ENCODE assay signal across 14 cellular contexts in the genomic region with DNA sequence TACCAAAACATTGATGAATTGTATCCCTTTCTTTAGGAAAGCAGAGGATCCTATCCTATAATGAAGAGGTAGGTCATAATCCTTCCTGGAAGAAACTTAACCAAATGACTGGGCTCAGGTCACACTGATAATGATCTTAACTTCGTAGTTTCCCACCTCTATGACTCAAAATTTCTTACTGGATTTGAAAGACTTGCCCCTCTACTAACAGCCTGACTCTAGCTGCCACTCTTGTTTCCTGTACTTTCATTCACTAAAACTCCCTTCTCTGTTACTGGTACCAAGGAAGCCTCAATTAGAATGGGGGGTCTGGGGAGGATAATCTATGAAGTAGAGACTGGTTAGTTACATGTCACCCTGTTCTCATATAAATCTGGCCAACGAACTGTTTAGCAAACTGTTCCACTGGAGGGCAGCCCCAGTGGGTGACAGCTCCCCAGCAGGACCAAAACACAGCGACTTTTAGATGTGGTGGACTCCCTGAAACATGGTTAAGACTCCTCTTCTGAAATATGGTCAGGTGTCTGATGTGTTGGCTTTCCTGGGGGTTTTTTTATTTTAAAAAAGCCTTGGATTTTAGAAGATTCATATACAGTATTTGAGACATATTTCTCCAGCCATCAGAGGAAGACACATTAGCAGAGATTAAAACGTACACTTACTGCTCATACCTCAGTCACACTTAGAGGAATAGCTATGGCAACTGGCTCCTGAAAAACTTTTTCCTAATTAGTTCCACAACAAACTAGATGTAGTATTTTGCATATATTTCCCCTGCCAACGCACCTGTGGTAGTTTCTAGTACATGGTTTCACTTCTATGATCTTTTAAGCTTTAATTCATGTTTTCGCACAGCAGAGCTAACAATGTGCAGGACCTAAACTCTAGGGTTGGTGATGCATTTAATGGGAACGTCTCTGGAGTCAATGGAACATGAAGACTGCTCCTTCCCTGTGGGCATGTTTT.
A peak's percentile ranks its signal among the peaks of the same experiment; 100 is the strongest.
DNase-seq lines count a peak whose midpoint lies in the region; ATAC-seq and TF ChIP-seq lines count a peak whose summit lies in the region.
"Had no signal": no experiment of that assay in that cellular context is flagged by ENCODE, and none has a peak within 500 bp of the region (broad histone marks: within the 10 kb centered on the region; RNA-seq: fewer than 3 reads in every experiment).

No MANE protein-coding gene starts in this region.

- H3K9me3 Mint-ChIP-seq in activated naive CD4-positive, alpha-beta T cell treated with anti-CD3 and anti-CD28 coated beads, Interleukin-2, amount 50 U/mL, for 24 hours, result peaks cover 7% of the 10 kb centered on the region
- H3K9me3 Mint-ChIP-seq in activated B cell treated with CpG ODN at 0.5 μM for 24 hours, result peaks cover 10% of the 10 kb centered on the region
- H3K9me3 Mint-ChIP-seq in stimulated activated naive B cell treated with anti-CD40 and anti-IgM and Interleukin-4, amounts not matched to agents 10 μg/mL and 1 μg/mL and 100 μg/mL, for 72 hours, result peaks cover 8 to 14% of the 10 kb centered on the region in 2 donors

- POLR2A ChIA-PET in activated B cell treated with CpG ODN at 0.5 μM for 24 hours (lab: Charles Lee), result interaction anchor here (1.0 kb wide), 1 partner anchor 37 kb away, joined by 4 read pairs; no protein-coding TSS in a partner anchor

- ATAC-seq in GM19395 (IDR thresholded peaks at IDR 0.05; ENCODE audit: unreplicated experiment) (peak; percentile 51), activated B cell treated with CpG ODN at 0.5 μM for 24 hours (ENCODE audit: low read depth) (peak; percentile 53), esophagus mucosa (no peak)
- peak; percentile 60 to 64 for ATAC-seq in stimulated activated naive B cell treated with anti-CD40 and anti-IgM and Interleukin-4, amounts not matched to agents 10 μg/mL and 1 μg/mL and 100 μg/mL, for 72 hours (replicated peaks)
- ATAC-seq: Panc1 had no signal

- TF ChIP-seq CTCF in activated B cell treated with CpG ODN at 0.5 μM for 24 hours (IDR thresholded peaks at IDR 0.05), result no peak

- H3K36me3 Mint-ChIP-seq in activated naive CD4-positive, alpha-beta T cell treated with anti-CD3 and anti-CD28 coated beads, Interleukin-2, amount 50 U/mL, for 24 hours, result peaks cover 27% of the 10 kb centered on the region
- peaks cover 41% of the 10 kb centered on the region for H3K36me3 Mint-ChIP-seq in activated B cell treated with CpG ODN at 0.5 μM for 24 hours (ENCODE audit: low read depth)
- H3K36me3 Mint-ChIP-seq in stimulated activated naive B cell treated with anti-CD40 and anti-IgM and Interleukin-4, amounts not matched to agents 10 μg/mL and 1 μg/mL and 100 μg/mL, for 72 hours, result peaks cover 27 to 43% of the 10 kb centered on the region in 2 donors

- H3K4me1 Mint-ChIP-seq in activated naive CD4-positive, alpha-beta T cell treated with anti-CD3 and anti-CD28 coated beads, Interleukin-2, amount 50 U/mL, for 24 hours, result peaks cover 62% of the 10 kb centered on the region
- peaks cover 54% of the 10 kb centered on the region for H3K4me1 Mint-ChIP-seq in activated B cell treated with CpG ODN at 0.5 μM for 24 hours
- peaks cover 26 to 44% of the 10 kb centered on the region in 2 donors for H3K4me1 Mint-ChIP-seq in stimulated activated naive B cell treated with anti-CD40 and anti-IgM and Interleukin-4, amounts not matched to agents 10 μg/mL and 1 μg/mL and 100 μg/mL, for 72 hours

- H3K27ac Mint-ChIP-seq in activated naive CD4-positive, alpha-beta T cell treated with anti-CD3 and anti-CD28 coated beads, Interleukin-2, amount 50 U/mL, for 24 hours, result peak overlapping the region; percentile 79
- H3K27ac Mint-ChIP-seq in activated B cell treated with CpG ODN at 0.5 μM for 24 hours, result peak overlapping the region; percentile 27
- H3K27ac Mint-ChIP-seq in stimulated activated naive B cell treated with anti-CD40 and anti-IgM and Interleukin-4, amounts not matched to agents 10 μg/mL and 1 μg/mL and 100 μg/mL, for 72 hours, result peak overlapping the region; percentile 42

- intact Hi-C loops in activated B cell treated with CpG ODN at 0.5 μM for 24 hours (cut with micrococcal nuclease), result loop anchor here (5.0 kb wide), 2 partner anchors 34 to 54 kb away; no protein-coding TSS in a partner anchor

- no peak for DNase-seq in activated naive CD4-positive, alpha-beta T cell treated with Interleukin-2 at 50 U/mL for 16 hours
- DNase-seq in activated B cell treated with CpG ODN at 0.5 μM for 24 hours, result no peak
- no peak for DNase-seq in stimulated activated naive B cell treated with anti-CD40 and anti-IgM and Interleukin-4, amounts not matched to agents 10 μg/mL and 1 μg/mL and 100 μg/mL, for 72 hours
- DNase-seq in germinal center (ENCODE audit: low spot score), result no peak
- no peak for DNase-seq in MV-4-11 (lab: John Stamatoyannopoulos, UW)
- DNase-seq: colonic mucosa; NCI-H187 treated with DMSO at 0.1 percent for 48 hours; NCI-H510A; stimulated activated CD4-positive, alpha-beta T cell treated with anti-CD3 and anti-CD28 coated beads, Interleukin-2, amount 100 ng/mL, for 24 hours; transverse colon had no signal

- H3K4me3 Mint-ChIP-seq in activated naive CD4-positive, alpha-beta T cell treated with anti-CD3 and anti-CD28 coated beads, Interleukin-2, amount 50 U/mL, for 24 hours, result peak overlapping the region; percentile 13
- peak overlapping the region; percentile 36 for H3K4me3 Mint-ChIP-seq in activated B cell treated with CpG ODN at 0.5 μM for 24 hours
- no peak overlapping the region for H3K4me3 Mint-ChIP-seq in stimulated activated naive B cell treated with anti-CD40 and anti-IgM and Interleukin-4, amounts not matched to agents 10 μg/mL and 1 μg/mL and 100 μg/mL, for 72 hours

- H3K27me3 Mint-ChIP-seq in activated naive CD4-positive, alpha-beta T cell treated with anti-CD3 and anti-CD28 coated beads, Interleukin-2, amount 50 U/mL, for 24 hours, result no peaks in the 10 kb centered on the region
- no peaks in the 10 kb centered on the region for H3K27me3 Mint-ChIP-seq in activated B cell treated with CpG ODN at 0.5 μM for 24 hours
- no peaks in the 10 kb centered on the region for H3K27me3 Mint-ChIP-seq in stimulated activated naive B cell treated with anti-CD40 and anti-IgM and Interleukin-4, amounts not matched to agents 10 μg/mL and 1 μg/mL and 100 μg/mL, for 72 hours

- CTCF ChIA-PET in activated B cell treated with CpG ODN at 0.5 μM for 24 hours (lab: Charles Lee), result interaction anchor here (0.8 kb wide), 1 partner anchor 174 kb away, joined by 3 read pairs; no protein-coding TSS in a partner anchor

Comparison
In these comparisons a context has a peak if more than half of its experiments do, and no peak if none do; other contexts are left out.
1. H3K27ac Mint-ChIP-seq: peak in every context shown above with its lines; median percentile 79 in activated naive CD4-positive, alpha-beta T cell treated with anti-CD3 and anti-CD28 coated beads, Interleukin-2, amount 50 U/mL, for 24 hours; 42 in stimulated activated naive B cell treated with anti-CD40 and anti-IgM and Interleukin-4, amounts not matched to agents 10 μg/mL and 1 μg/mL and 100 μg/mL, for 72 hours; 27 in activated B cell treated with CpG ODN at 0.5 μM for 24 hours.
2. H3K4me3 Mint-ChIP-seq: peak in activated naive CD4-positive, alpha-beta T cell treated with anti-CD3 and anti-CD28 coated beads, Interleukin-2, amount 50 U/mL, for 24 hours (single experiment) and activated B cell treated with CpG ODN at 0.5 μM for 24 hours (single experiment); none in stimulated activated naive B cell treated with anti-CD40 and anti-IgM and Interleukin-4, amounts not matched to agents 10 μg/mL and 1 μg/mL and 100 μg/mL, for 72 hours (0 of 2).